1 cellular context compared by ENCODE assay signal in the genomic region with DNA sequence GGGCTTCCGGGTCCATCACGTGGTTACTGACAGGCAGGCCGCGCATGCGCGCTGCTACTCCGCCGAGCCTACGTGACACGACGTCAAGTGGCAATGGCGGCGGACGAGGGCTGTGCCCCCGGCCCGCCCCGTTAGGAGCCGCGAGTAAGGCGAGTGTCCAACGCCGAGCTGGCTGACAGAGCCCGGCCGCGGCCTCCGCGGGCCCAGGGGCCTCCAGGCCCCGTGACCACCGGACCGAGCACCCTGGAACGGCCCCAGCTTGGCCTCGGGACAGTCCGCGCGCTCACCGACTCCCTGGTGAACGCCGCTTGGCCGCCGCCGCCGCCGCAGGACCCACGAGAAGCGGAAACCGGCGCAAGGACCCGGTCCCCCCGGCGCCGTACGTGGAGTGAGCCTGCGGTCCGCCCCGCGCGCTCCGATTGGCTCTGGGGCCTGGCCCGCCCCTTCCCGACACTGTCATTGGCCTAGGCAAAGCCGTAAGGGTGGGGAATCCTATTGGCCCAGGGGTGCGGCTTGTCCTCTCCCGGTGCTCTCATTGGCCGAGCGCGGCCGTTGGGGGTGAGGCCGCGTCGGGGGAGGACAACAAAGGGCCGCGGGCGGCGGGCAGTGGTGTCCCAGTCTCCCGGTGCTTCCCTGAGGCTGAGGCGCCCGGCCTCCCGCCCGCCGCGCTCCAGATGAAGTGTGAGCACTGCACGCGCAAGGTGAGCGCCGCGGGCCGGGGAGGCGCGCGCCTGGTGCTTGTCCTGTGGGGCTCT.
TF ChIP-seq lines count a peak whose summit lies in the region.

A gene (plus strand): TSS at position 612 of the 755 bp plus-strand sequence. CDS start 63 bp downstream, at position 675.

TF ChIP-seq in K562, 482 proteins besides CTCF, POLR2A, EP300 and RAD21 (continued from another document and continues in another):
- TF ChIP-seq, protein P1, sequence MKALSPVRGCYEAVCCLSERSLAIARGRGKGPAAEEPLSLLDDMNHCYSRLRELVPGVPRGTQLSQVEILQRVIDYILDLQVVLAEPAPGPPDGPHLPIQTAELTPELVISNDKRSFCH (CRISPR knock-in tag; IDR thresholded peaks at IDR 0.05), result no peak
- TF ChIP-seq, protein P1 (tag; IDR thresholded peaks at IDR 0.05), result peak; percentile 84; the same call in 1 of the 2 replicates
- TF ChIP-seq ZFP36 (IDR thresholded peaks at IDR 0.05; ENCODE audit: low read depth, low read length, partially characterized antibody), result peak; percentile 27
- TF ChIP-seq KLF1 (tag; IDR thresholded peaks at IDR 0.05), result 0 out of 2 replicates have a peak, but pooled peaks have one; percentile 44
- TF ChIP-seq CBX5 (IDR thresholded peaks at IDR 0.05; ENCODE audit: borderline replicate concordance, low read depth), result no peak
- peak in 1 of 2 experiments; percentile 36; a peak in 2 of 4 replicates for TF ChIP-seq HDAC1 (IDR thresholded peaks at IDR 0.05)
- peak; percentile 23; the same call in 1 of the 2 replicates for TF ChIP-seq EGR1 (conservative IDR thresholded peaks at IDR 0.05)
- peak; percentile 95 for TF ChIP-seq TOE1 (IDR thresholded peaks at IDR 0.05; ENCODE audit: borderline replicate concordance)
- no peak for TF ChIP-seq TOE1 (CRISPR knock-in tag; IDR thresholded peaks at IDR 0.05; ENCODE audit: borderline replicate concordance, low read depth)
- no peak for TF ChIP-seq SAFB2 (IDR thresholded peaks at IDR 0.05; ENCODE audit: borderline replicate concordance, low read depth, low read length, severe bottlenecking)
- TF ChIP-seq PRMT5 (CRISPR knock-in tag; IDR thresholded peaks at IDR 0.05), result no peak
- TF ChIP-seq GATA2 (CRISPR knock-in tag; IDR thresholded peaks at IDR 0.05), result no peak
- TF ChIP-seq GTF2F1 (IDR thresholded peaks at IDR 0.05; ENCODE audit: low read depth, low read length), result no peak; the same call in 1 of the 2 replicates
- TF ChIP-seq, protein P2, sequence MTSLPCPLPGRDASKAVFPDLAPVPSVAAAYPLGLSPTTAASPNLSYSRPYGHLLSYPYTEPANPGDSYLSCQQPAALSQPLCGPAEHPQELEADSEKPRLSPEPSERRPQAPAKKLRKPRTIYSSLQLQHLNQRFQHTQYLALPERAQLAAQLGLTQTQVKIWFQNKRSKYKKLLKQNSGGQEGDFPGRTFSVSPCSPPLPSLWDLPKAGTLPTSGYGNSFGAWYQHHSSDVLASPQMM (CRISPR knock-in tag; IDR thresholded peaks at IDR 0.05), result no peak
- TF ChIP-seq ZKSCAN3 (CRISPR knock-in tag; IDR thresholded peaks at IDR 0.05), result no peak
- TF ChIP-seq, protein P3, sequence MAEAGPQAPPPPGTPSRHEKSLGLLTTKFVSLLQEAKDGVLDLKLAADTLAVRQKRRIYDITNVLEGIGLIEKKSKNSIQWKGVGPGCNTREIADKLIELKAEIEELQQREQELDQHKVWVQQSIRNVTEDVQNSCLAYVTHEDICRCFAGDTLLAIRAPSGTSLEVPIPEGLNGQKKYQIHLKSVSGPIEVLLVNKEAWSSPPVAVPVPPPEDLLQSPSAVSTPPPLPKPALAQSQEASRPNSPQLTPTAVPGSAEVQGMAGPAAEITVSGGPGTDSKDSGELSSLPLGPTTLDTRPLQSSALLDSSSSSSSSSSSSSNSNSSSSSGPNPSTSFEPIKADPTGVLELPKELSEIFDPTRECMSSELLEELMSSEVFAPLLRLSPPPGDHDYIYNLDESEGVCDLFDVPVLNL (CRISPR knock-in tag; IDR thresholded peaks at IDR 0.05; ENCODE audit: low read depth), result no peak
- TF ChIP-seq ZNF436 (CRISPR knock-in tag; IDR thresholded peaks at IDR 0.05), result no peak
- peak; percentile 13 for TF ChIP-seq HNRNPK (IDR thresholded peaks at IDR 0.05; ENCODE audit: low read depth, low read length, poor library complexity, severe bottlenecking)
- TF ChIP-seq POLR3G (IDR thresholded peaks at IDR 0.05; ENCODE audit: extremely low read depth, insufficient read length, insufficient replicate concordance), result no peak
- TF ChIP-seq, protein P4, sequence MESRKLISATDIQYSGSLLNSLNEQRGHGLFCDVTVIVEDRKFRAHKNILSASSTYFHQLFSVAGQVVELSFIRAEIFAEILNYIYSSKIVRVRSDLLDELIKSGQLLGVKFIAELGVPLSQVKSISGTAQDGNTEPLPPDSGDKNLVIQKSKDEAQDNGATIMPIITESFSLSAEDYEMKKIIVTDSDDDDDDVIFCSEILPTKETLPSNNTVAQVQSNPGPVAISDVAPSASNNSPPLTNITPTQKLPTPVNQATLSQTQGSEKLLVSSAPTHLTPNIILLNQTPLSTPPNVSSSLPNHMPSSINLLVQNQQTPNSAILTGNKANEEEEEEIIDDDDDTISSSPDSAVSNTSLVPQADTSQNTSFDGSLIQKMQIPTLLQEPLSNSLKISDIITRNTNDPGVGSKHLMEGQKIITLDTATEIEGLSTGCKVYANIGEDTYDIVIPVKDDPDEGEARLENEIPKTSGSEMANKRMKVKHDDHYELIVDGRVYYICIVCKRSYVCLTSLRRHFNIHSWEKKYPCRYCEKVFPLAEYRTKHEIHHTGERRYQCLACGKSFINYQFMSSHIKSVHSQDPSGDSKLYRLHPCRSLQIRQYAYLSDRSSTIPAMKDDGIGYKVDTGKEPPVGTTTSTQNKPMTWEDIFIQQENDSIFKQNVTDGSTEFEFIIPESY (CRISPR knock-in tag; IDR thresholded peaks at IDR 0.05), result 0 out of 2 replicates have a peak, but pooled peaks have one; percentile 19
- TF ChIP-seq, protein P5, sequence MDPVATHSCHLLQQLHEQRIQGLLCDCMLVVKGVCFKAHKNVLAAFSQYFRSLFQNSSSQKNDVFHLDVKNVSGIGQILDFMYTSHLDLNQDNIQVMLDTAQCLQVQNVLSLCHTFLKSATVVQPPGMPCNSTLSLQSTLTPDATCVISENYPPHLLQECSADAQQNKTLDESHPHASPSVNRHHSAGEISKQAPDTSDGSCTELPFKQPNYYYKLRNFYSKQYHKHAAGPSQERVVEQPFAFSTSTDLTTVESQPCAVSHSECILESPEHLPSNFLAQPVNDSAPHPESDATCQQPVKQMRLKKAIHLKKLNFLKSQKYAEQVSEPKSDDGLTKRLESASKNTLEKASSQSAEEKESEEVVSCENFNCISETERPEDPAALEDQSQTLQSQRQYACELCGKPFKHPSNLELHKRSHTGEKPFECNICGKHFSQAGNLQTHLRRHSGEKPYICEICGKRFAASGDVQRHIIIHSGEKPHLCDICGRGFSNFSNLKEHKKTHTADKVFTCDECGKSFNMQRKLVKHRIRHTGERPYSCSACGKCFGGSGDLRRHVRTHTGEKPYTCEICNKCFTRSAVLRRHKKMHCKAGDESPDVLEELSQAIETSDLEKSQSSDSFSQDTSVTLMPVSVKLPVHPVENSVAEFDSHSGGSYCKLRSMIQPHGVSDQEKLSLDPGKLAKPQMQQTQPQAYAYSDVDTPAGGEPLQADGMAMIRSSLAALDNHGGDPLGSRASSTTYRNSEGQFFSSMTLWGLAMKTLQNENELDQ (CRISPR knock-in tag; IDR thresholded peaks at IDR 0.05; ENCODE audit: borderline replicate concordance), result no peak
- TF ChIP-seq, protein P6, sequence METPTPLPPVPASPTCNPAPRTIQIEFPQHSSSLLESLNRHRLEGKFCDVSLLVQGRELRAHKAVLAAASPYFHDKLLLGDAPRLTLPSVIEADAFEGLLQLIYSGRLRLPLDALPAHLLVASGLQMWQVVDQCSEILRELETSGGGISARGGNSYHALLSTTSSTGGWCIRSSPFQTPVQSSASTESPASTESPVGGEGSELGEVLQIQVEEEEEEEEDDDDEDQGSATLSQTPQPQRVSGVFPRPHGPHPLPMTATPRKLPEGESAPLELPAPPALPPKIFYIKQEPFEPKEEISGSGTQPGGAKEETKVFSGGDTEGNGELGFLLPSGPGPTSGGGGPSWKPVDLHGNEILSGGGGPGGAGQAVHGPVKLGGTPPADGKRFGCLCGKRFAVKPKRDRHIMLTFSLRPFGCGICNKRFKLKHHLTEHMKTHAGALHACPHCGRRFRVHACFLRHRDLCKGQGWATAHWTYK (CRISPR knock-in tag; IDR thresholded peaks at IDR 0.05), result peak; percentile 87; the same call in 1 of the 2 replicates
- TF ChIP-seq SIX5 (IDR thresholded peaks at IDR 0.05; ENCODE audit: borderline replicate concordance in 1 of 2, insufficient read depth in 1 of 2, low read depth in 1 of 2, low read length in 2 of 2), result no peak
- TF ChIP-seq, protein P7, sequence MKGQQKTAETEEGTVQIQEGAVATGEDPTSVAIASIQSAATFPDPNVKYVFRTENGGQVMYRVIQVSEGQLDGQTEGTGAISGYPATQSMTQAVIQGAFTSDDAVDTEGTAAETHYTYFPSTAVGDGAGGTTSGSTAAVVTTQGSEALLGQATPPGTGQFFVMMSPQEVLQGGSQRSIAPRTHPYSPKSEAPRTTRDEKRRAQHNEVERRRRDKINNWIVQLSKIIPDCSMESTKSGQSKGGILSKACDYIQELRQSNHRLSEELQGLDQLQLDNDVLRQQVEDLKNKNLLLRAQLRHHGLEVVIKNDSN (CRISPR knock-in tag; IDR thresholded peaks at IDR 0.05), result peak; percentile 98
- TF ChIP-seq, protein P8, sequence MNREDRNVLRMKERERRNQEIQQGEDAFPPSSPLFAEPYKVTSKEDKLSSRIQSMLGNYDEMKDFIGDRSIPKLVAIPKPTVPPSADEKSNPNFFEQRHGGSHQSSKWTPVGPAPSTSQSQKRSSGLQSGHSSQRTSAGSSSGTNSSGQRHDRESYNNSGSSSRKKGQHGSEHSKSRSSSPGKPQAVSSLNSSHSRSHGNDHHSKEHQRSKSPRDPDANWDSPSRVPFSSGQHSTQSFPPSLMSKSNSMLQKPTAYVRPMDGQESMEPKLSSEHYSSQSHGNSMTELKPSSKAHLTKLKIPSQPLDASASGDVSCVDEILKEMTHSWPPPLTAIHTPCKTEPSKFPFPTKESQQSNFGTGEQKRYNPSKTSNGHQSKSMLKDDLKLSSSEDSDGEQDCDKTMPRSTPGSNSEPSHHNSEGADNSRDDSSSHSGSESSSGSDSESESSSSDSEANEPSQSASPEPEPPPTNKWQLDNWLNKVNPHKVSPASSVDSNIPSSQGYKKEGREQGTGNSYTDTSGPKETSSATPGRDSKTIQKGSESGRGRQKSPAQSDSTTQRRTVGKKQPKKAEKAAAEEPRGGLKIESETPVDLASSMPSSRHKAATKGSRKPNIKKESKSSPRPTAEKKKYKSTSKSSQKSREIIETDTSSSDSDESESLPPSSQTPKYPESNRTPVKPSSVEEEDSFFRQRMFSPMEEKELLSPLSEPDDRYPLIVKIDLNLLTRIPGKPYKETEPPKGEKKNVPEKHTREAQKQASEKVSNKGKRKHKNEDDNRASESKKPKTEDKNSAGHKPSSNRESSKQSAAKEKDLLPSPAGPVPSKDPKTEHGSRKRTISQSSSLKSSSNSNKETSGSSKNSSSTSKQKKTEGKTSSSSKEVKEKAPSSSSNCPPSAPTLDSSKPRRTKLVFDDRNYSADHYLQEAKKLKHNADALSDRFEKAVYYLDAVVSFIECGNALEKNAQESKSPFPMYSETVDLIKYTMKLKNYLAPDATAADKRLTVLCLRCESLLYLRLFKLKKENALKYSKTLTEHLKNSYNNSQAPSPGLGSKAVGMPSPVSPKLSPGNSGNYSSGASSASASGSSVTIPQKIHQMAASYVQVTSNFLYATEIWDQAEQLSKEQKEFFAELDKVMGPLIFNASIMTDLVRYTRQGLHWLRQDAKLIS (CRISPR knock-in tag; IDR thresholded peaks at IDR 0.05), result peak; percentile 92
- 0 out of 2 replicates have a peak, but pooled peaks have one; percentile 56 for TF ChIP-seq SREBF1 (IDR thresholded peaks at IDR 0.05; ENCODE audit: borderline replicate concordance, low read depth, low read length)
- peak; percentile 97 for TF ChIP-seq SP1 (CRISPR knock-in tag; IDR thresholded peaks at IDR 0.05)
- TF ChIP-seq PTBP1 (IDR thresholded peaks at IDR 0.05; ENCODE audit: low read depth, low read length), result no peak
- peak; percentile 99 for TF ChIP-seq POLR2G (IDR thresholded peaks at IDR 0.05; ENCODE audit: low read depth, low read length)
- TF ChIP-seq ADNP (tag; IDR thresholded peaks at IDR 0.05), result no peak
- TF ChIP-seq E2F3 (CRISPR knock-in tag; IDR thresholded peaks at IDR 0.05), result 0 out of 2 replicates have a peak, but pooled peaks have one; percentile 14
- no peak for TF ChIP-seq SNIP1 (IDR thresholded peaks at IDR 0.05; ENCODE audit: low read depth)
- no peak; the same call in 1 of the 2 replicates for TF ChIP-seq RNF2 (IDR thresholded peaks at IDR 0.05)
- TF ChIP-seq FOXJ2 (tag; IDR thresholded peaks at IDR 0.05), result 0 out of 2 replicates have a peak, but pooled peaks have one; percentile 31
- TF ChIP-seq NRF1 (conservative IDR thresholded peaks at IDR 0.05 in 1 of 2, IDR thresholded peaks at IDR 0.05 in 1 of 2), result peak; percentile 98
- TF ChIP-seq FOXK2 (conservative IDR thresholded peaks at IDR 0.05 in 1 of 2, IDR thresholded peaks at IDR 0.05 in 1 of 2; ENCODE audit: low read depth in 2 of 2), result peak; percentile 79 to 94
- TF ChIP-seq CHCHD3 (CRISPR knock-in tag; IDR thresholded peaks at IDR 0.05), result 0 out of 2 replicates have a peak, but pooled peaks have one; percentile 28
- peak; percentile 69 for TF ChIP-seq HMGN3 (IDR thresholded peaks at IDR 0.05; ENCODE audit: borderline replicate concordance, extremely low read depth, insufficient read length, low read depth, low read length)
- TF ChIP-seq, protein P9, sequence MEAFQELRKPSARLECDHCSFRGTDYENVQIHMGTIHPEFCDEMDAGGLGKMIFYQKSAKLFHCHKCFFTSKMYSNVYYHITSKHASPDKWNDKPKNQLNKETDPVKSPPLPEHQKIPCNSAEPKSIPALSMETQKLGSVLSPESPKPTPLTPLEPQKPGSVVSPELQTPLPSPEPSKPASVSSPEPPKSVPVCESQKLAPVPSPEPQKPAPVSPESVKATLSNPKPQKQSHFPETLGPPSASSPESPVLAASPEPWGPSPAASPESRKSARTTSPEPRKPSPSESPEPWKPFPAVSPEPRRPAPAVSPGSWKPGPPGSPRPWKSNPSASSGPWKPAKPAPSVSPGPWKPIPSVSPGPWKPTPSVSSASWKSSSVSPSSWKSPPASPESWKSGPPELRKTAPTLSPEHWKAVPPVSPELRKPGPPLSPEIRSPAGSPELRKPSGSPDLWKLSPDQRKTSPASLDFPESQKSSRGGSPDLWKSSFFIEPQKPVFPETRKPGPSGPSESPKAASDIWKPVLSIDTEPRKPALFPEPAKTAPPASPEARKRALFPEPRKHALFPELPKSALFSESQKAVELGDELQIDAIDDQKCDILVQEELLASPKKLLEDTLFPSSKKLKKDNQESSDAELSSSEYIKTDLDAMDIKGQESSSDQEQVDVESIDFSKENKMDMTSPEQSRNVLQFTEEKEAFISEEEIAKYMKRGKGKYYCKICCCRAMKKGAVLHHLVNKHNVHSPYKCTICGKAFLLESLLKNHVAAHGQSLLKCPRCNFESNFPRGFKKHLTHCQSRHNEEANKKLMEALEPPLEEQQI (IDR thresholded peaks at IDR 0.05), result no peak
- TF ChIP-seq ZC3H4 (CRISPR knock-in tag; IDR thresholded peaks at IDR 0.05; ENCODE audit: borderline replicate concordance), result no peak; the same call in 1 of the 2 replicates
- no peak for TF ChIP-seq ZNF444 (CRISPR knock-in tag; IDR thresholded peaks at IDR 0.05)
- TF ChIP-seq SRSF1 (IDR thresholded peaks at IDR 0.05; ENCODE audit: low read depth, low read length), result no peak
- TF ChIP-seq NCOA6 (IDR thresholded peaks at IDR 0.05), result no peak
- TF ChIP-seq KDM5B (IDR thresholded peaks at IDR 0.05; ENCODE audit: insufficient replicate concordance, low read depth, low read length), result peak; percentile 95
